8 cellular contexts compared by ENCODE assay signal in the genomic region with DNA sequence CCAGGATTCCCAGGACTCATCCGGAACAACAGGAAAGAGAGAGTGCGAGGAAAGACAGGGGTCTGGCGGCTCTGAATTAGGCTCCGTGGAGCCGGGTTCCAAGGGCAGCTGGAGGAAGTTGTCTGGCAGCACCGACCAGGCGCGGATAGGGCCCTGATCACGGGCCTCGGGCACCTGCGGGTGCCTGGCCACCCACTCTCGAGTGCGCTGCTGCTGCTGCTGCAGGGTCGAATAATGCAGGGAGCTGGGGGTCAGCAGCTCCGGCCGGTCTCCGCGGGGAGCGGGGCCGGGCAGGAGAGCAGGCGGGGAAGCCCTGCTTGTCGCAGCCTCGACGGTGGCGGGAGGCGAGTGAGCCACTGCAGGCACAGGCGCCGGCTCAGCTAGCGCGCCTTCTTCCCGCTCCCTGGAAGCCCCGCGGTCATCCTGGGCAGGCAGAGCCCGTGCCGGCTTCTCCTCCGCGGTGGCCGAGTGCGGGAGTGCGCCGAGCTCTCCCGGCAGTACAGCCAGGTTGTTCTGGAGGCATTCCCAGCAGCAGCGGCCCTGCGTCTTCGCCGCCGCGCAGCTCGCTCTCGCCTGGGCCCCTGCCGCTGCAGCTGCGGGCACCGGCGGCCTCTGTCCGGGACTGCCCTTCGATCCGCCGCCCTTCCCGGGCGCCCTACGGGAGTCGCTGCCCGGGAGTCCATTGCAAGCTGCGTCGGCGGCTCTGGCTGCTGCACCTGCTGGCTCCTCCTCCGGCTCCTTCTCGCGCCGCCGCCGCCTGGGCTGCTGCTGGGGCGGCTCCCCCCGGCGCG. TPM values are rescaled to one million over a fixed set of nuclear protein-coding genes. Genes with fewer than 3 reads are reported as not detected.
DNase-seq lines count a peak whose midpoint lies in the region; ATAC-seq and TF ChIP-seq lines count a peak whose summit lies in the region.

No MANE protein-coding gene starts in this region.

- TF ChIP-seq CTCF in fibroblast of villous mesenchyme (IDR thresholded peaks at IDR 0.05; ENCODE audit: insufficient read depth, low read depth, low read length) = no peak

- DNase-seq in NCI-H2081 (lab: John Stamatoyannopoulos, UW) (peak; percentile 11 to 53), NCI-H2081 treated with DMSO at 0.1 percent for 48 hours (lab: John Stamatoyannopoulos, UW) (no peak), HPDE6-E6E7 (ENCODE audit: extremely low spot score) (peak; percentile 38), activated T-cell treated with anti-CD3 and anti-CD28 coated beads for 48 hours (ENCODE audit: low read depth) (peak; percentile 14), fibroblast of villous mesenchyme (ENCODE audit: low read depth) (peak; percentile 22), occipital lobe (lab: John Stamatoyannopoulos, UW) (peak; percentile 66)

- ATAC-seq in GM18868 (IDR thresholded peaks at IDR 0.05; ENCODE audit: unreplicated experiment) (no peak), HG03565 (IDR thresholded peaks at IDR 0.05; ENCODE audit: unreplicated experiment) (no peak)

- peak overlapping the region; percentile 43 for H3K4me3 ChIP-seq in fibroblast of villous mesenchyme (ENCODE audit: low read depth, low read length)

RNA-seq across cellular contexts. Expression of gene SOWAHB, which starts 1.0 kb away (rescaled TPM):
- total RNA-seq in fibroblast of villous mesenchyme (under 0.01 and 0.32 TPM in 2 replicates), occipital lobe (5.5 TPM)

RNA-seq across cellular contexts. Expression of gene SEPTIN11, which starts 52.6 kb away (rescaled TPM):
- total RNA-seq in fibroblast of villous mesenchyme = 439 and 632 TPM in 2 replicates
- 244 TPM for total RNA-seq in occipital lobe
